17 cellular contexts compared by ENCODE assay signal in genomic region chr3:11826628-11827265, GRCh38. TPM values are rescaled to one million over a fixed set of nuclear protein-coding genes. Genes with fewer than 3 reads are reported as not detected.
A peak's percentile ranks its signal among the peaks of the same experiment; 100 is the strongest.
DNase-seq lines count a peak whose midpoint lies in the region; ATAC-seq and TF ChIP-seq lines count a peak whose summit lies in the region.
"Had no signal": no experiment of that assay in that cellular context is flagged by ENCODE, and none has a peak within 500 bp of the region (broad histone marks: within the 10 kb centered on the region; RNA-seq: fewer than 3 reads in every experiment).

No MANE protein-coding gene starts in this region.

- no peaks in the 10 kb centered on the region for H4K20me1 ChIP-seq in IMR-90 (ENCODE audit: insufficient read depth, low read length)

- no TSS peak for BruUV-seq in IMR-90 (replicated peaks; lab: Mats Ljungman, UMichigan)

- in situ Hi-C loops in IMR-90 (cut with MboI; ENCODE audit: low sequenced_read_pairs) = no loop called here

- no peaks in the 10 kb centered on the region for H3K9me3 Mint-ChIP-seq in activated CD8-positive, alpha-beta T cell treated with anti-CD3 and anti-CD28 coated beads for 36 hours
- H3K9me3 Mint-ChIP-seq in activated CD8-positive, alpha-beta T cell treated with anti-CD3 and anti-CD28 coated beads, Interleukin-2, amount 10 ng/mL, durations not matched to agents 7 days and 5 days (ENCODE audit: insufficient read depth) = no peaks in the 10 kb centered on the region
- no peaks in the 10 kb centered on the region for H3K9me3 Mint-ChIP-seq in neural crest cell
- no peaks in the 10 kb centered on the region for H3K9me3 Mint-ChIP-seq in CD8-positive, alpha-beta memory T cell
- H3K9me3 Mint-ChIP-seq: CD8-positive, alpha-beta T cell had no signal

- peak; percentile 27 for ATAC-seq in activated CD8-positive, alpha-beta T cell treated with anti-CD3 and anti-CD28 coated beads for 36 hours
- ATAC-seq in activated CD8-positive, alpha-beta T cell treated with anti-CD3 and anti-CD28 coated beads, Interleukin-2, amount 10 ng/mL, durations not matched to agents 7 days and 5 days = no peak
- ATAC-seq in IMR-90 (ENCODE audit: low read depth) (peak; percentile 64), sciatic nerve (no peak)
- ATAC-seq: CD8-positive, alpha-beta T cell; GM12878 had no signal

- H4K8ac ChIP-seq in IMR-90 (ENCODE audit: low read depth in 2 of 2, low read length in 2 of 2) = no peak overlapping the region

- TF ChIP-seq CTCF in activated CD8-positive, alpha-beta T cell treated with anti-CD3 and anti-CD28 coated beads for 36 hours (IDR thresholded peaks at IDR 0.05) = no peak
- TF ChIP-seq CTCF in IMR-90 (conservative IDR thresholded peaks at IDR 0.05; ENCODE audit: low read depth, low read length) = no peak
- TF ChIP-seq CTCF in epithelial cell of proximal tubule (conservative IDR thresholded peaks at IDR 0.05; ENCODE audit: low read depth, low read length) = no peak
- TF ChIP-seq CTCF in neural crest cell (conservative IDR thresholded peaks at IDR 0.05) = no peak

- no peak overlapping the region for H2AK5ac ChIP-seq in IMR-90 (ENCODE audit: low read depth, low read length)

- peaks cover 40% of the 10 kb centered on the region for H3K36me3 Mint-ChIP-seq in activated CD8-positive, alpha-beta T cell treated with anti-CD3 and anti-CD28 coated beads for 36 hours (ENCODE audit: low read depth)
- peaks cover 47% of the 10 kb centered on the region for H3K36me3 Mint-ChIP-seq in activated CD8-positive, alpha-beta T cell treated with anti-CD3 and anti-CD28 coated beads, Interleukin-2, amount 10 ng/mL, durations not matched to agents 7 days and 5 days (ENCODE audit: low read depth)
- peaks cover 7% of the 10 kb centered on the region for H3K36me3 Mint-ChIP-seq in neural crest cell (ENCODE audit: low read depth)
- peaks cover 15 to 80% (median 18%) of the 10 kb centered on the region in 3 donors for H3K36me3 Mint-ChIP-seq in CD8-positive, alpha-beta memory T cell

- H2BK20ac ChIP-seq in IMR-90 (ENCODE audit: low read depth, low read length) = no peak overlapping the region

- no peak overlapping the region for H4K5ac ChIP-seq in IMR-90 (ENCODE audit: low read depth, low read length)

- H3K4me1 Mint-ChIP-seq in activated CD8-positive, alpha-beta T cell treated with anti-CD3 and anti-CD28 coated beads for 36 hours (ENCODE audit: low read depth) = peaks cover 12% of the 10 kb centered on the region
- H3K4me1 Mint-ChIP-seq in activated CD8-positive, alpha-beta T cell treated with anti-CD3 and anti-CD28 coated beads, Interleukin-2, amount 10 ng/mL, durations not matched to agents 7 days and 5 days (ENCODE audit: low read depth) = no peaks in the 10 kb centered on the region
- no peaks in the 10 kb centered on the region for H3K4me1 Mint-ChIP-seq in neural crest cell
- no peaks in the 10 kb centered on the region for H3K4me1 Mint-ChIP-seq in CD8-positive, alpha-beta memory T cell

- no peak overlapping the region for H2BK5ac ChIP-seq in IMR-90 (ENCODE audit: low read depth, low read length, poor library complexity, severe bottlenecking)

- H3K4me2 ChIP-seq in IMR-90 (ENCODE audit: low read depth, low read length) = no peak overlapping the region
- H3K4me2 ChIP-seq: hepatocyte had no signal

- peaks cover 3% of the 10 kb centered on the region; the same call in 1 of the 2 replicates for H3K4me1 ChIP-seq in IMR-90 (ENCODE audit: control insufficient read depth, insufficient read depth, low read length)
- no peaks in the 10 kb centered on the region for H3K4me1 ChIP-seq in CD8-positive, alpha-beta memory T cell (ENCODE audit: insufficient read depth, low read length)
- H3K4me1 ChIP-seq: esophagus squamous epithelium, SJCRH30, vagina had no signal

- intact Hi-C loops in activated CD8-positive, alpha-beta T cell treated with anti-CD3 and anti-CD28 coated beads for 36 hours (cut with micrococcal nuclease) = no loop called here
- intact Hi-C loops in IMR-90 (cut with micrococcal nuclease) = no loop called here
- intact Hi-C loops in sciatic nerve (cut with DNase I) = no loop called here

- no peak overlapping the region for H3K4ac ChIP-seq in IMR-90 (ENCODE audit: low read depth, low read length)

- no peaks in the 10 kb centered on the region; a peak in 1 of 4 replicates for H3K79me1 ChIP-seq in IMR-90 (ENCODE audit: low read depth in 1 of 2, low read length in 2 of 2)

- H2BK15ac ChIP-seq in IMR-90 (ENCODE audit: low read depth, low read length) = no peak overlapping the region

- DNase-seq in activated CD8-positive, alpha-beta T cell treated with anti-CD3 and anti-CD28 coated beads for 36 hours = no peak
- no peak for DNase-seq in activated CD8-positive, alpha-beta T cell treated with anti-CD3 and anti-CD28 coated beads, Interleukin-2, amount 10 ng/mL, durations not matched to agents 7 days and 5 days
- DNase-seq in IMR-90 = peak; percentile 79
- DNase-seq in epithelial cell of proximal tubule (ENCODE audit: low read depth) = peak; percentile 78
- DNase-seq in neural crest cell (ENCODE audit: low read depth, low spot score) = no peak
- no peak for DNase-seq in CD8-positive, alpha-beta memory T cell
- no peak for DNase-seq in OCI-M2 (lab: John Stamatoyannopoulos, UW; ENCODE audit: unreplicated experiment)
- no peak for DNase-seq in sciatic nerve (ENCODE audit: low spot score)
- DNase-seq: activated naive CD4-positive, alpha-beta T cell treated with anti-CD3 and anti-CD28 coated beads, Interleukin-2, amount 50 U/mL, for 16 hours; CD8-positive, alpha-beta T cell; esophagus squamous epithelium; MV-4-11; OCI-M1; SJCRH30 had no signal

- CTCF ChIA-PET in activated CD8-positive, alpha-beta T cell treated with anti-CD3 and anti-CD28 coated beads for 36 hours (lab: Charles Lee) = interaction anchor here (1.0 to 3.1 kb wide), 5 partner anchors 9 to 173 kb away, joined by 3 to 18 read pairs (median 4); no protein-coding TSS in a partner anchor
- CTCF ChIA-PET in activated CD8-positive, alpha-beta T cell treated with anti-CD3 and anti-CD28 coated beads, Interleukin-2, amount 10 ng/mL, durations not matched to agents 7 days and 5 days (lab: Charles Lee) = interaction anchor here (0.9 to 2.1 kb wide), 3 partner anchors 9 to 20 kb away, joined by 3 to 7 read pairs (median 5); partner anchors contain the start of gene TAMM41
- CTCF ChIA-PET in IMR-90 (lab: Yijun Ruan, JAX) = interaction anchor here (0.6 to 1.1 kb wide), 3 partner anchors 9 to 172 kb away, joined by 3 to 7 read pairs (median 4); no protein-coding TSS in a partner anchor
- CTCF ChIA-PET in CD8-positive, alpha-beta memory T cell (lab: Charles Lee) = interaction anchor here (1.0 to 1.5 kb wide), 2 partner anchors 20 to 23 kb away, joined by 3 to 5 read pairs; partner anchors contain the start of gene TAMM41

- no peak overlapping the region for H2AK9ac ChIP-seq in IMR-90 (replicated peaks; ENCODE audit: low read depth, low read length, poor library complexity)

- H3K56ac ChIP-seq in IMR-90 (ENCODE audit: extremely low read depth, insufficient read depth, low read length) = no peak overlapping the region

- TF ChIP-seq RAD21 in IMR-90 (IDR thresholded peaks at IDR 0.05; ENCODE audit: low read length) = no peak

- H3K18ac ChIP-seq in IMR-90 (ENCODE audit: low read depth, low read length) = no peak overlapping the region

- TF ChIP-seq POLR2A in IMR-90 (IDR thresholded peaks at IDR 0.05; ENCODE audit: low read depth, low read length) = no peak

- no peaks in the 10 kb centered on the region; the same call in 1 of the 2 replicates for H3K9me1 ChIP-seq in IMR-90 (ENCODE audit: insufficient read depth, low read length)

- H4K91ac ChIP-seq in IMR-90 (ENCODE audit: insufficient read depth, low read depth, low read length) = no peak overlapping the region

- H3K23ac ChIP-seq in IMR-90 (ENCODE audit: low read depth, low read length) = no peak overlapping the region

- no peak overlapping the region for H2BK120ac ChIP-seq in IMR-90 (ENCODE audit: low read depth, low read length)

- no peak overlapping the region; the same call in 1 of the 2 replicates for H3K27ac ChIP-seq in IMR-90 (ENCODE audit: insufficient read depth, low read length)
- no peak overlapping the region for H3K27ac ChIP-seq in CD8-positive, alpha-beta memory T cell (ENCODE audit: low read depth, low read length)
- H3K27ac ChIP-seq: esophagus squamous epithelium, hepatocyte, SJCRH30, vagina had no signal

- H3K4me3 Mint-ChIP-seq in activated CD8-positive, alpha-beta T cell treated with anti-CD3 and anti-CD28 coated beads for 36 hours = no peak overlapping the region
- H3K4me3 Mint-ChIP-seq in activated CD8-positive, alpha-beta T cell treated with anti-CD3 and anti-CD28 coated beads, Interleukin-2, amount 10 ng/mL, durations not matched to agents 7 days and 5 days = no peak overlapping the region
- no peak overlapping the region for H3K4me3 Mint-ChIP-seq in neural crest cell
- no peak overlapping the region for H3K4me3 Mint-ChIP-seq in CD8-positive, alpha-beta memory T cell
- H3K4me3 Mint-ChIP-seq: CD8-positive, alpha-beta T cell had no signal

- no peak overlapping the region for H3K9ac ChIP-seq in IMR-90 (ENCODE audit: low read depth, low read length)

- no peak overlapping the region for H3K4me3 ChIP-seq in IMR-90 (ENCODE audit: insufficient read depth, low read depth, low read length)
- H3K4me3 ChIP-seq in epithelial cell of proximal tubule (ENCODE audit: low read depth, low read length) = no peak overlapping the region
- H3K4me3 ChIP-seq in CD8-positive, alpha-beta memory T cell (ENCODE audit: low read length) = no peak overlapping the region
- H3K4me3 ChIP-seq: esophagus squamous epithelium, GM12878, hepatocyte, SJCRH30, vagina had no signal

- POLR2A ChIA-PET in activated CD8-positive, alpha-beta T cell treated with anti-CD3 and anti-CD28 coated beads for 36 hours (lab: Charles Lee) = interaction anchor here (0.7 kb wide), 1 partner anchor 104 kb away, joined by 3 read pairs; no protein-coding TSS in a partner anchor
- POLR2A ChIA-PET in activated CD8-positive, alpha-beta T cell treated with anti-CD3 and anti-CD28 coated beads, Interleukin-2, amount 10 ng/mL, durations not matched to agents 7 days and 5 days (lab: Charles Lee) = interaction anchor here (0.6 kb wide), 1 partner anchor 14 kb away, joined by 5 read pairs; no protein-coding TSS in a partner anchor
- POLR2A ChIA-PET in IMR-90 (lab: Charles Lee; ENCODE audit: unreplicated experiment) = interaction anchor here (0.6 kb wide), 1 partner anchor 129 kb away, joined by 3 read pairs; no protein-coding TSS in a partner anchor
- POLR2A ChIA-PET in CD8-positive, alpha-beta memory T cell (lab: Charles Lee) = no interaction called here

- H3K27me3 Mint-ChIP-seq in activated CD8-positive, alpha-beta T cell treated with anti-CD3 and anti-CD28 coated beads for 36 hours = no peaks in the 10 kb centered on the region
- no peaks in the 10 kb centered on the region for H3K27me3 Mint-ChIP-seq in activated CD8-positive, alpha-beta T cell treated with anti-CD3 and anti-CD28 coated beads, Interleukin-2, amount 10 ng/mL, durations not matched to agents 7 days and 5 days (ENCODE audit: low read depth)
- H3K27me3 Mint-ChIP-seq in neural crest cell (ENCODE audit: low read depth) = no peaks in the 10 kb centered on the region
- H3K27me3 Mint-ChIP-seq in CD8-positive, alpha-beta memory T cell = no peaks in the 10 kb centered on the region

- no peaks in the 10 kb centered on the region for H3K9me3 ChIP-seq in IMR-90 (ENCODE audit: control insufficient read depth, insufficient read depth, low read length)
- no peaks in the 10 kb centered on the region for H3K9me3 ChIP-seq in CD8-positive, alpha-beta memory T cell (ENCODE audit: low read length)
- H3K9me3 ChIP-seq: esophagus squamous epithelium, SJCRH30, vagina had no signal

- dilution Hi-C loops in IMR-90 (cut with HindIII; ENCODE audit: low sequenced_read_pairs, unreplicated experiment) = no loop called here

- no CpG with 5 or more reads among the region's 1 CpG for WGBS in IMR-90 (ENCODE audit: extremely low coverage in 2 of 2, insufficient read length in 1 of 2), 2 experiments

- no peak overlapping the region for H3K14ac ChIP-seq in IMR-90 (replicated peaks; ENCODE audit: low read depth, low read length)

- peaks cover 20% of the 10 kb centered on the region for H3K36me3 ChIP-seq in IMR-90 (ENCODE audit: control insufficient read depth, insufficient read depth, low read length)
- peaks cover 45% of the 10 kb centered on the region for H3K36me3 ChIP-seq in CD8-positive, alpha-beta memory T cell (ENCODE audit: insufficient read depth, low read length)

- no peak overlapping the region for H3K27ac Mint-ChIP-seq in activated CD8-positive, alpha-beta T cell treated with anti-CD3 and anti-CD28 coated beads for 36 hours
- H3K27ac Mint-ChIP-seq in activated CD8-positive, alpha-beta T cell treated with anti-CD3 and anti-CD28 coated beads, Interleukin-2, amount 10 ng/mL, durations not matched to agents 7 days and 5 days = no peak overlapping the region
- H3K27ac Mint-ChIP-seq in neural crest cell (ENCODE audit: unreplicated experiment) = peak overlapping the region; percentile 27
- H3K27ac Mint-ChIP-seq in CD8-positive, alpha-beta memory T cell = peak overlapping the region in 1 of 8 donors; percentile 23
- H3K27ac Mint-ChIP-seq: CD8-positive, alpha-beta T cell had no signal

- no peak overlapping the region for H2AFZ ChIP-seq in IMR-90 (replicated peaks; ENCODE audit: low read length, poor library complexity)
- H2AFZ ChIP-seq: hepatocyte had no signal

- H3K27me3 ChIP-seq in IMR-90 (ENCODE audit: control insufficient read depth, insufficient read depth, low read length) = no peaks in the 10 kb centered on the region
- no peaks in the 10 kb centered on the region for H3K27me3 ChIP-seq in CD8-positive, alpha-beta memory T cell (ENCODE audit: insufficient read depth, low read length, poor library complexity, severe bottlenecking)
- H3K27me3 ChIP-seq: esophagus squamous epithelium, hepatocyte, SJCRH30, vagina had no signal

RNA-seq across cellular contexts. Expression of gene TAMM41, which starts 19.9 kb away (rescaled TPM):
- 10 to 100 TPM; 30.7 to 33.1 TPM for total RNA-seq in activated CD8-positive, alpha-beta T cell treated with anti-CD3 and anti-CD28 coated beads for 36 hours
- total RNA-seq in activated CD8-positive, alpha-beta T cell treated with anti-CD3 and anti-CD28 coated beads, Interleukin-2, amount 10 ng/mL, durations not matched to agents 7 days and 5 days = 10 to 100 TPM; 21.2 to 23.3 TPM
- 3.9 and 4.3 TPM in 2 replicates for total RNA-seq in IMR-90 (2012; rRNA removed)
- 15.9 and 25.7 TPM in 2 replicates for polyA plus RNA-seq in IMR-90 (2012; rRNA removed)
- polyA plus RNA-seq in IMR-90 (2012; cell fraction: cytosol; rRNA removed) = 6.4 and 8.7 TPM in 2 replicates
- polyA plus RNA-seq in IMR-90 (2012; cell fraction: nucleus; rRNA removed; ENCODE audit: low replicate concordance) = 20.2 and 21.1 TPM in 2 replicates
- 12.9 and 13.5 TPM in 2 replicates for total RNA-seq in epithelial cell of proximal tubule
- total RNA-seq in neural crest cell = 23.6 and 24.5 TPM in 2 replicates
- total RNA-seq in CD8-positive, alpha-beta memory T cell = 10 to 100 TPM; 22.9 to 26.1 TPM
- 26.0 TPM for polyA plus RNA-seq in CD8-positive, alpha-beta memory T cell
- 30.6 TPM for total RNA-seq in sciatic nerve

Comparison
In these comparisons a context has a peak if more than half of its experiments do, and no peak if none do; other contexts are left out.
1. ATAC-seq: peak in activated CD8-positive, alpha-beta T cell treated with anti-CD3 and anti-CD28 coated beads for 36 hours (single experiment) and IMR-90 (single experiment); none in activated CD8-positive, alpha-beta T cell treated with anti-CD3 and anti-CD28 coated beads, Interleukin-2, amount 10 ng/mL, durations not matched to agents 7 days and 5 days (single experiment) and sciatic nerve (single experiment).
2. DNase-seq: peak in IMR-90 (single experiment) and epithelial cell of proximal tubule (single experiment); none in activated CD8-positive, alpha-beta T cell treated with anti-CD3 and anti-CD28 coated beads for 36 hours (single experiment), activated CD8-positive, alpha-beta T cell treated with anti-CD3 and anti-CD28 coated beads, Interleukin-2, amount 10 ng/mL, durations not matched to agents 7 days and 5 days (single experiment), neural crest cell (single experiment), CD8-positive, alpha-beta memory T cell (0 of 5), OCI-M2 (single experiment) and sciatic nerve (single experiment).